ENCODE assay signal across 9 cellular contexts in the genomic region with DNA sequence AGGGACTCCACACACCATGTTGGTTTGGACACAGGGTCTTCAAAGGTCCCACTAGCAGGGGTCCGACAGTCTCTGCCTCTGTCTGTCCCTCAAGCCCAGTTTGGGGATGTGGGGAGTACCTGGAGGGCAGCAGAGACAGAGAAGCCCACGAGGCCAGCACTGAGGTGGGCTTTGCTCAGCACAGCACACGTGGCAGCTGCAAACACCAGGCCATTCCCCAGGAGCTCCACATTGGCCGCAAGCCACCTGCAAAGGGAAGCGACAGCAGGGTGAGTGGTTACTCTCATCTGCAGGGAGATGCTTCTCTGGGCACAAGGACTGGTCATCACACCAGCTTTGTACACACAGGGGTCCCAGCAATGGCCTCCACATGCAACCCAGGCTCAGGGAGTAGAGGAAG.
"Had no signal": no experiment of that assay in that cellular context is flagged by ENCODE, and none has a peak within 500 bp of the region (broad histone marks: within the 10 kb centered on the region; RNA-seq: fewer than 3 reads in every experiment).

No MANE protein-coding gene starts in this region.

- H2AFZ ChIP-seq: GM23338 had no signal

- H3K27ac ChIP-seq: HL-60, KMS-11 had no signal

- FAIRE-seq: H1, H54 had no signal

- ATAC-seq: GM23338, HCT116 had no signal

- H3K9me3 ChIP-seq: HAP-1 had no signal

- H3K4me3 ChIP-seq: GM23338, HAP-1 had no signal

- H3K36me3 ChIP-seq: HAP-1 had no signal

- DNase-seq: HFFc6, KBM-7 had no signal

- H3K4me2 ChIP-seq: GM23338, KMS-11 had no signal

- H3K9ac ChIP-seq: KMS-11 had no signal

- H3K4me1 ChIP-seq: HAP-1 had no signal
